7 cellular contexts compared by ENCODE assay signal in the genomic region with DNA sequence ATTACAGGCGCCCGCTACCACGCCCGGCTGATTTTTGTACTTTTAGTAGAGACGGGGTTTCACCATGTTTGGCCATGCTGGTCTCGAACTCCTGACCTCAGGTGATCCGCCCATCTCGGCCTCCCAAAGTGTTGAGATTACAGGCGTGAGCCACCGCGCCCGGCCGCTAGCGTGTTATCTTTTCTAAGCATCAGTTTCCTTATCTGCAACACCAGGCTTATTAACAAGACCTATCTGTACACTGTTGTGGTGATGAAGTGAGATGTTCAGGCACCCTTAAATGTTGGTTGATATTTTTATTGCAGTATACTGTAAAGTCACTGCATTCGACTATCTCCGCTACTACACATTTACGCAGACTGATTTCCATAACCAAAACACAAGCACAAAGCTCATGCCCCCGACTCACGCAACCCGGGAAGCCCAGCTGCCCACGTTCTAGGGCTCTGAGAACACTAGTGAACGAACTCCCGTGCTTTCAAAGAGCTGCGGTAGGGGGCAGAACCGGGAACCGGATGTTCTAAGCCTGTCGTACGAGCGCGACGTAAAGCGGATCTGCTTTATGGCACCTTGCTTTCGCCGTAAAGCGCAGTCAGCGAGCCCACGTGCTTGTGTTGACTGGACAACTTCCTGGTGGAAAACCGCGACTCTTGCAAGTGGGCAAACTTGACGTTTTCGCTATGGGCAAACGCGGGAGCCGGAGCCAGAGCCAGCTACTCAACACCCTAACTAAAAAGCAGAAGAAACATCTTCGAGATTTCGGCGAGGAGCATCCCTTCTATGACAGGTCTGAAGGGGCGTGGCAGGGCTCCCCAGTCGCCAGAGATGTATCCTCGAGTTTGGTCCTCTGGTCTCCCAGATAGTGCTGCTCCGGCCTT. TPM values are rescaled to one million over a fixed set of nuclear protein-coding genes. Genes with fewer than 3 reads are reported as not detected.
DNase-seq lines count a peak whose midpoint lies in the region; ATAC-seq, FAIRE-seq and TF ChIP-seq lines count a peak whose summit lies in the region.

TSS of gene UTP25 (plus strand) at position 589 of the 878 bp plus-strand sequence. CDS start at position 681, 92 bp downstream.

- peaks cover 20% of the 10 kb centered on the region for H3K4me1 ChIP-seq in astrocyte (ENCODE audit: insufficient read depth, low read length)
- H3K4me1 ChIP-seq in hepatocyte (ENCODE audit: insufficient read depth) = no peaks in the 10 kb centered on the region

- peak within 1 kb of the TSS; percentile 94 for H3K27ac Mint-ChIP-seq in T-helper 2 cell treated with Interferon-gamma antibody and Interleukin-4, amounts not matched to agents 5 μg/mL and 100 μg/mL, for 36 hours
- peak within 1 kb of the TSS; percentile 83 for H3K27ac Mint-ChIP-seq in astrocyte (ENCODE audit: unreplicated experiment)

- H3K4me3 ChIP-seq in astrocyte (ENCODE audit: insufficient read depth, low read depth, low read length) (peak within 1 kb of the TSS; percentile 98), hepatocyte (peak within 1 kb of the TSS; percentile 50)

- peak; percentile 98 for FAIRE-seq in astrocyte (lab: Jason Lieb, UNC)

- peaks cover 31% of the 10 kb centered on the region for H3K79me2 ChIP-seq in astrocyte (ENCODE audit: insufficient read depth, low read length)
- peaks cover 12% of the 10 kb centered on the region for H3K79me2 ChIP-seq in hepatocyte

- no peaks in the 10 kb centered on the region for H3K9me3 Mint-ChIP-seq in T-helper 2 cell treated with Interferon-gamma antibody and Interleukin-4, amounts not matched to agents 5 μg/mL and 100 μg/mL, for 36 hours
- no peaks in the 10 kb centered on the region for H3K9me3 Mint-ChIP-seq in astrocyte (ENCODE audit: unreplicated experiment)

- peaks cover 27% of the 10 kb centered on the region for H3K36me3 Mint-ChIP-seq in T-helper 2 cell treated with Interferon-gamma antibody and Interleukin-4, amounts not matched to agents 5 μg/mL and 100 μg/mL, for 36 hours (ENCODE audit: low read depth)
- H3K36me3 Mint-ChIP-seq in astrocyte (ENCODE audit: low read depth, unreplicated experiment) = peaks cover 2% of the 10 kb centered on the region

- peak within 1 kb of the TSS; percentile 94 for H3K4me3 Mint-ChIP-seq in T-helper 2 cell treated with Interferon-gamma antibody and Interleukin-4, amounts not matched to agents 5 μg/mL and 100 μg/mL, for 36 hours
- peak within 1 kb of the TSS; percentile 95 for H3K4me3 Mint-ChIP-seq in astrocyte (ENCODE audit: unreplicated experiment)

- peak within 1 kb of the TSS; percentile 88 for H3K9ac ChIP-seq in astrocyte (ENCODE audit: low read length)

- DNase-seq in NCI-H1930 (lab: John Stamatoyannopoulos, UW) = peak; percentile 93 to 97
- DNase-seq in T-helper 2 cell treated with Interferon-gamma antibody and Interleukin-4, amounts not matched to agents 5 μg/mL and 100 μg/mL, for 36 hours (ENCODE audit: low spot score) = peak; percentile 92
- DNase-seq in astrocyte (ENCODE audit: low read depth) = peak; percentile 96
- DNase-seq in hepatocyte (ENCODE audit: low spot score) = peak; percentile 96
- DNase-seq in renal cortical epithelial cell (ENCODE audit: low read depth) = peak; percentile 93

- H4K20me1 ChIP-seq in astrocyte (ENCODE audit: insufficient read depth, low read length) (no peaks in the 10 kb centered on the region), hepatocyte (ENCODE audit: insufficient read depth, poor library complexity, severe bottlenecking) (no peaks in the 10 kb centered on the region)

- TF ChIP-seq CTCF in astrocyte (IDR thresholded peaks at IDR 0.05; ENCODE audit: insufficient read depth, low read depth, low read length) = peak; percentile 82
- TF ChIP-seq CTCF in hepatocyte (IDR thresholded peaks at IDR 0.05; ENCODE audit: poor library complexity) = peak; percentile 73

- no peaks in the 10 kb centered on the region for H3K9me3 ChIP-seq in astrocyte (ENCODE audit: insufficient read depth, low read depth, low read length)
- no peaks in the 10 kb centered on the region for H3K9me3 ChIP-seq in hepatocyte (ENCODE audit: low read depth)

- peaks cover 11% of the 10 kb centered on the region for H3K36me3 ChIP-seq in astrocyte (ENCODE audit: insufficient read depth, low read length)
- H3K36me3 ChIP-seq in hepatocyte (replicated peaks; ENCODE audit: insufficient read depth, low read depth) = no peaks in the 10 kb centered on the region

- peak within 1 kb of the TSS; percentile 91 for H3K4me2 ChIP-seq in astrocyte (ENCODE audit: low read length)
- peak within 1 kb of the TSS; percentile 81 for H3K4me2 ChIP-seq in hepatocyte

- H3K27me3 ChIP-seq in astrocyte (ENCODE audit: insufficient read depth, low read length) = no peaks in the 10 kb centered on the region
- H3K27me3 ChIP-seq in hepatocyte = no peaks in the 10 kb centered on the region

- H3K4me1 Mint-ChIP-seq in T-helper 2 cell treated with Interferon-gamma antibody and Interleukin-4, amounts not matched to agents 5 μg/mL and 100 μg/mL, for 36 hours (ENCODE audit: low read depth) = peaks cover 29% of the 10 kb centered on the region
- H3K4me1 Mint-ChIP-seq in astrocyte (ENCODE audit: low read depth, unreplicated experiment) = peaks cover 15% of the 10 kb centered on the region

- TF ChIP-seq POLR2A in GM18505 (IDR thresholded peaks at IDR 0.05; ENCODE audit: borderline replicate concordance, extremely low read depth, insufficient read depth, insufficient read length) = peak; percentile 62

- H3K27ac ChIP-seq in astrocyte (ENCODE audit: low read depth, low read length) (peak within 1 kb of the TSS; percentile 89), hepatocyte (peak within 1 kb of the TSS; percentile 80)

- no peaks in the 10 kb centered on the region for H3K9me2 ChIP-seq in hepatocyte (replicated peaks; ENCODE audit: insufficient read depth)

- peaks cover 4% of the 10 kb centered on the region for H3K27me3 Mint-ChIP-seq in T-helper 2 cell treated with Interferon-gamma antibody and Interleukin-4, amounts not matched to agents 5 μg/mL and 100 μg/mL, for 36 hours (ENCODE audit: low read depth)
- H3K27me3 Mint-ChIP-seq in astrocyte (ENCODE audit: low read depth, unreplicated experiment) = no peaks in the 10 kb centered on the region

- WGBS in hepatocyte (ENCODE audit: low lambda C conversion rate, missing lambda C conversion rate) = 25% methylated on average over 50 of the region's 51 CpGs

- peak within 1 kb of the TSS; percentile 92 for H2AFZ ChIP-seq in astrocyte (ENCODE audit: low read depth, low read length)
- H2AFZ ChIP-seq in hepatocyte = peak within 1 kb of the TSS; percentile 91

- ATAC-seq in GM18505 (IDR thresholded peaks at IDR 0.05; ENCODE audit: unreplicated experiment) = peak; percentile 85
- peak; percentile 84 for ATAC-seq in HG02973 (IDR thresholded peaks at IDR 0.05; ENCODE audit: unreplicated experiment)

RNA-seq across cellular contexts. Expression of gene UTP25, which starts in this region (rescaled TPM):
- total RNA-seq in astrocyte = 7.0 and 7.4 TPM in 2 replicates
- 8.0 and 8.3 TPM in 2 replicates for total RNA-seq in hepatocyte
- polyA plus RNA-seq in hepatocyte = 3.2 and 5.2 TPM in 2 replicates
- total RNA-seq in renal cortical epithelial cell = 6.8 and 13.6 TPM in 2 replicates

Comparison
In these comparisons a context has a peak if more than half of its experiments do, and no peak if none do; other contexts are left out.
1. Peak in every context shown above with its lines: DNase-seq, ATAC-seq, H3K4me3 ChIP-seq and H3K27ac ChIP-seq.